In the genomic region with DNA sequence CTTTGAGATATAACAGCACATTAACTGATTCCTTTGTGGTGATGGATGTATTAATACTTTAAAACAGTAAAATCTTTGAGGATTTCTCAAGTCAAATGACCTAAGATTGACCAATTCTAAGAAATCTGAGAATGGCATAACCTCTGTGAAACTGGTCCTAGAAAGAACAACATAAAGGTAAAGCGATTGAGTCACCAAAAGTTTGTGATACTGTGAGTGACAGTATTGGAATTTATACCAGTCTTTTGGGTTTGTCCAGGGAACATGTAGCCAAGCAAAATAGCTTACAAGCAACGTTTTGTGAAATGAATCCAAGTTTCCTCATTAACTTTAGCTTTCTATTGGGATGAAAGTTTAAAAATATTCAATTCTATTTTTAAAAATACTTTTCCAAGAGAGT, we compare ENCODE assay signal across 14 cellular contexts.
DNase-seq lines count a peak whose midpoint lies in the region; ATAC-seq, FAIRE-seq and TF ChIP-seq lines count a peak whose summit lies in the region.
"Had no signal": no experiment of that assay in that cellular context is flagged by ENCODE, and none has a peak within 500 bp of the region (broad histone marks: within the 10 kb centered on the region; RNA-seq: fewer than 3 reads in every experiment).

No MANE protein-coding gene starts in this region.

- no peak overlapping the region for H2AFZ ChIP-seq in astrocyte (ENCODE audit: low read depth, low read length)
- H2AFZ ChIP-seq: GM23338 had no signal

- no peaks in the 10 kb centered on the region for H3K9me3 Mint-ChIP-seq in astrocyte (ENCODE audit: unreplicated experiment)
- peaks cover 8% of the 10 kb centered on the region for H3K9me3 Mint-ChIP-seq in activated CD4-positive, alpha-beta memory T cell treated with anti-CD3 and anti-CD28 coated beads for 36 hours
- H3K9me3 Mint-ChIP-seq: GM23338 had no signal

- H4K20me1 ChIP-seq in astrocyte (ENCODE audit: insufficient read depth, low read length), result no peaks in the 10 kb centered on the region
- H4K20me1 ChIP-seq: BLaER1 had no signal

- ATAC-seq in pancreas (no peak), GM18907 (IDR thresholded peaks at IDR 0.05; ENCODE audit: unreplicated experiment) (no peak)
- ATAC-seq: A549, GM23338 had no signal

- H3K4me1 ChIP-seq in astrocyte (ENCODE audit: insufficient read depth, low read length), result no peaks in the 10 kb centered on the region
- H3K4me1 ChIP-seq in pancreas, result peaks cover 0 to 6% (median 4%) of the 10 kb centered on the region in 3 donors
- H3K4me1 ChIP-seq: BLaER1, HAP-1 had no signal

- H3K79me2 ChIP-seq in astrocyte (ENCODE audit: insufficient read depth, low read length), result no peaks in the 10 kb centered on the region

- H3K27ac Mint-ChIP-seq in astrocyte (ENCODE audit: unreplicated experiment), result no peak overlapping the region
- no peak overlapping the region for H3K27ac Mint-ChIP-seq in activated CD4-positive, alpha-beta memory T cell treated with anti-CD3 and anti-CD28 coated beads for 36 hours
- H3K27ac Mint-ChIP-seq: CD4-positive, CD25-positive, alpha-beta regulatory T cell; GM23338 had no signal

- H3K27me3 Mint-ChIP-seq in astrocyte (ENCODE audit: low read depth, unreplicated experiment), result no peaks in the 10 kb centered on the region
- no peaks in the 10 kb centered on the region for H3K27me3 Mint-ChIP-seq in activated CD4-positive, alpha-beta memory T cell treated with anti-CD3 and anti-CD28 coated beads for 36 hours
- H3K27me3 Mint-ChIP-seq: CD4-positive, CD25-positive, alpha-beta regulatory T cell had no signal

- H3K36me3 Mint-ChIP-seq in astrocyte (ENCODE audit: low read depth, unreplicated experiment), result no peaks in the 10 kb centered on the region
- H3K36me3 Mint-ChIP-seq in activated CD4-positive, alpha-beta memory T cell treated with anti-CD3 and anti-CD28 coated beads for 36 hours, result no peaks in the 10 kb centered on the region
- H3K36me3 Mint-ChIP-seq: CD4-positive, CD25-positive, alpha-beta regulatory T cell had no signal

- H3K4me3 ChIP-seq in astrocyte (ENCODE audit: insufficient read depth, low read depth, low read length), result no peak overlapping the region
- H3K4me3 ChIP-seq in fibroblast of the aortic adventitia (ENCODE audit: low read depth, low read length), result no peak overlapping the region
- no peak overlapping the region for H3K4me3 ChIP-seq in pancreas
- H3K4me3 ChIP-seq: A549, BLaER1, GM23338, HAP-1 had no signal

- H3K36me3 ChIP-seq in astrocyte (ENCODE audit: insufficient read depth, low read length) (no peaks in the 10 kb centered on the region), pancreas (no peaks in the 10 kb centered on the region)
- H3K36me3 ChIP-seq: BLaER1, HAP-1 had no signal

- H3K4me2 ChIP-seq in astrocyte (ENCODE audit: low read length), result no peak overlapping the region
- H3K4me2 ChIP-seq: A549, BLaER1, GM23338 had no signal

- peaks cover 11% of the 10 kb centered on the region for H3K4me1 Mint-ChIP-seq in astrocyte (ENCODE audit: low read depth, unreplicated experiment)
- H3K4me1 Mint-ChIP-seq in activated CD4-positive, alpha-beta memory T cell treated with anti-CD3 and anti-CD28 coated beads for 36 hours (ENCODE audit: low read depth), result peaks cover 2% of the 10 kb centered on the region
- H3K4me1 Mint-ChIP-seq: CD4-positive, CD25-positive, alpha-beta regulatory T cell; GM23338 had no signal

- no peak for TF ChIP-seq POLR2A in H54 (IDR thresholded peaks at IDR 0.05; ENCODE audit: low read depth, low read length)

- H3K9me3 ChIP-seq in astrocyte (ENCODE audit: insufficient read depth, low read depth, low read length) (no peaks in the 10 kb centered on the region), pancreas (no peaks in the 10 kb centered on the region)
- H3K9me3 ChIP-seq: HAP-1 had no signal

- POLR2A ChIA-PET in activated CD4-positive, alpha-beta memory T cell treated with anti-CD3 and anti-CD28 coated beads for 36 hours (lab: Charles Lee), result no interaction called here

- H3K27me3 ChIP-seq in astrocyte (ENCODE audit: insufficient read depth, low read length) (no peaks in the 10 kb centered on the region), pancreas (no peaks in the 10 kb centered on the region)
- H3K27me3 ChIP-seq: BLaER1 had no signal

- H3K4me3 Mint-ChIP-seq in astrocyte (ENCODE audit: unreplicated experiment), result no peak overlapping the region
- no peak overlapping the region for H3K4me3 Mint-ChIP-seq in activated CD4-positive, alpha-beta memory T cell treated with anti-CD3 and anti-CD28 coated beads for 36 hours
- H3K4me3 Mint-ChIP-seq: CD4-positive, CD25-positive, alpha-beta regulatory T cell; GM23338 had no signal

- no peak overlapping the region for H3K27ac ChIP-seq in astrocyte (ENCODE audit: low read depth, low read length)
- no peak overlapping the region for H3K27ac ChIP-seq in pancreas
- H3K27ac ChIP-seq: A549, BLaER1 had no signal

- intact Hi-C loops in pancreas (cut with DNase I), result no loop called here
- intact Hi-C loops in activated CD4-positive, alpha-beta memory T cell treated with anti-CD3 and anti-CD28 coated beads for 36 hours (cut with micrococcal nuclease), result no loop called here

- TF ChIP-seq CTCF in astrocyte (IDR thresholded peaks at IDR 0.05; ENCODE audit: insufficient read depth, low read depth, low read length), result no peak
- TF ChIP-seq CTCF in fibroblast of the aortic adventitia (IDR thresholded peaks at IDR 0.05; ENCODE audit: insufficient read depth, low read length), result no peak
- TF ChIP-seq CTCF in pancreas (IDR thresholded peaks at IDR 0.05), result no peak

- no peak overlapping the region for H3K9ac ChIP-seq in astrocyte (ENCODE audit: low read length)
- H3K9ac ChIP-seq: BLaER1 had no signal

- FAIRE-seq in H54 (lab: Jason Lieb, UNC) (peak; percentile 67), astrocyte (lab: Jason Lieb, UNC) (peak; percentile 17), pancreas (lab: Jason Lieb, UNC) (no peak)
- FAIRE-seq: A549 had no signal

- CTCF ChIA-PET in activated CD4-positive, alpha-beta memory T cell treated with anti-CD3 and anti-CD28 coated beads for 36 hours (lab: Charles Lee), result no interaction called here

- WGBS in pancreas, 2 donors, result 55 to 90% methylated on average over 2 of the region's 2 CpGs

- no peak for DNase-seq in H54 (ENCODE audit: insufficient read length, low spot score)
- no peak for DNase-seq in astrocyte (ENCODE audit: low read depth)
- DNase-seq in fibroblast of the aortic adventitia (ENCODE audit: low read depth), result peak; percentile 37
- no peak for DNase-seq in pancreas
- no peak for DNase-seq in activated CD4-positive, alpha-beta memory T cell treated with anti-CD3 and anti-CD28 coated beads for 36 hours
- DNase-seq: AML-193; CD4-positive, CD25-positive, alpha-beta regulatory T cell; DMS 273 treated with DMSO at 0.1 percent for 48 hours; IMR-90 had no signal
